ENCODE assay signal across 8 cellular contexts in the genomic region with DNA sequence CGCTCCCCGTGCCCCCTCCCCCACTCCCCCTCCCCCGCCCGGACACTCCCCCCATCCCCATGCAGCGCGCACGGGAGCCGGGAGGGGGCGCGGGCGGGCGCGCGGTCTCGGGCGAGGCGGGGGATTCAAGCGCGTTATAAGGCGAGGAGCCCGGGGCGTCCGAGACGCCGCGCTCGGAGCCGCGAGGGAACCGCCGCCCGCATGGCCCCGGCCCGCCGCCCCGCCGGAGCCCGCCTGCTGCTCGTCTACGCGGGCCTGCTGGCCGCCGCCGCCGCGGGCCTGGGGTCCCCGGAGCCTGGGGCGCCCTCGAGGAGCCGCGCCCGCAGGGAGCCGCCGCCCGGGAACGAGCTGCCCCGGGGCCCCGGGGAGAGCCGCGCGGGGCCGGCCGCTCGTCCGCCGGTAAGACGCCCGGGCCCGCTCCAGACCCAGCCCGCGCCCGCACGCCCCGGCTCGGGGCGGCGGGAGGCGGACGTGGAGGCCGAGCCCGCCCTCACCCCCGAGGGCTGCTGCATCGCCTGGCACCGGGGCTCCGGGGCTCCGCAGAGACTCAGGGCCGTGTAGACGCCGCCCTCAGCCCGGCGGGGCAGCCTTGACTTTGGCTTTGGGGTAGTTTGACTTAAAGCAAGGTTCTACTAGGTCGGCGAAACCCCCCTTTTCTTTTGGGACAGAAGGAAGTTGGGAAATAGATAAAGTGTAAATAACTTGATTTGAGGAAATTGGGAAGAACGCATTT.
DNase-seq lines count a peak whose midpoint lies in the region; ATAC-seq and TF ChIP-seq lines count a peak whose summit lies in the region.

A gene with protein sequence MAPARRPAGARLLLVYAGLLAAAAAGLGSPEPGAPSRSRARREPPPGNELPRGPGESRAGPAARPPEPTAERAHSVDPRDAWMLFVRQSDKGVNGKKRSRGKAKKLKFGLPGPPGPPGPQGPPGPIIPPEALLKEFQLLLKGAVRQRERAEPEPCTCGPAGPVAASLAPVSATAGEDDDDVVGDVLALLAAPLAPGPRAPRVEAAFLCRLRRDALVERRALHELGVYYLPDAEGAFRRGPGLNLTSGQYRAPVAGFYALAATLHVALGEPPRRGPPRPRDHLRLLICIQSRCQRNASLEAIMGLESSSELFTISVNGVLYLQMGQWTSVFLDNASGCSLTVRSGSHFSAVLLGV (plus strand): TSS at position 164 of the 733 bp plus-strand sequence. CDS start 38 bp downstream, at position 202.

- no peaks in the 10 kb centered on the region for H3K27me3 ChIP-seq in parathyroid adenoma (ENCODE audit: control insufficient read depth, insufficient read depth, low read length)

- H3K79me2 ChIP-seq in parathyroid adenoma: no peaks in the 10 kb centered on the region

- H3K4me1 ChIP-seq in parathyroid adenoma: no peaks in the 10 kb centered on the region

- H3K4me3 ChIP-seq in AG09309 (ENCODE audit: control insufficient read depth, low read depth, low read length) (peak within 1 kb of the TSS; percentile 22), foreskin fibroblast (ENCODE audit: low read depth in 1 of 2, low read length in 2 of 2) (peak within 1 kb of the TSS; percentile 22 to 31), parathyroid adenoma (ENCODE audit: low read depth, low read length) (no peak within 1 kb of the TSS)

- H3K36me3 ChIP-seq in parathyroid adenoma (ENCODE audit: control insufficient read depth, insufficient read depth, low read length): no peaks in the 10 kb centered on the region

- peak within 1 kb of the TSS; percentile 66 for H2AFZ ChIP-seq in parathyroid adenoma

- DNase-seq in AG09309 (ENCODE audit: low read depth) (no peak), NCI-H2227 treated with DMSO at 0.1 percent for 48 hours (lab: John Stamatoyannopoulos, UW) (peak; percentile 12), activated T-cell treated with anti-CD3 and anti-CD28 coated beads for 4 hours (peak; percentile 30), foreskin fibroblast (peak in 1 of 2 donors; percentile 74), globus pallidus (ENCODE audit: low spot score) (no peak)

- H3K9me3 ChIP-seq in parathyroid adenoma (ENCODE audit: control insufficient read depth, low read length): no peaks in the 10 kb centered on the region

- no peak within 1 kb of the TSS for H3K9ac ChIP-seq in parathyroid adenoma

- H3K4me2 ChIP-seq in parathyroid adenoma (ENCODE audit: low read length): peak within 1 kb of the TSS; percentile 51

- peak; percentile 58 for ATAC-seq in GM18511 (IDR thresholded peaks at IDR 0.05; ENCODE audit: unreplicated experiment)
- no peak for ATAC-seq in HG03342 (IDR thresholded peaks at IDR 0.05; ENCODE audit: unreplicated experiment)

- no peak within 1 kb of the TSS for H3K27ac ChIP-seq in parathyroid adenoma

- TF ChIP-seq CTCF in AG09309 (IDR thresholded peaks at IDR 0.05; ENCODE audit: control insufficient read depth, insufficient read depth, low read depth, low read length, missing control alignments) (peak; percentile 44), foreskin fibroblast (IDR thresholded peaks at IDR 0.05; ENCODE audit: low read depth, low read length) (peak; percentile 9), parathyroid adenoma (IDR thresholded peaks at IDR 0.05) (no peak)

Comparison
In these comparisons a context has a peak if more than half of its experiments do, and no peak if none do; other contexts are left out.
1. DNase-seq: peak in NCI-H2227 treated with DMSO at 0.1 percent for 48 hours (single experiment) and activated T-cell treated with anti-CD3 and anti-CD28 coated beads for 4 hours (single experiment); none in AG09309 (single experiment) and globus pallidus (single experiment).